27 cellular contexts compared by ENCODE assay signal in the genomic region with DNA sequence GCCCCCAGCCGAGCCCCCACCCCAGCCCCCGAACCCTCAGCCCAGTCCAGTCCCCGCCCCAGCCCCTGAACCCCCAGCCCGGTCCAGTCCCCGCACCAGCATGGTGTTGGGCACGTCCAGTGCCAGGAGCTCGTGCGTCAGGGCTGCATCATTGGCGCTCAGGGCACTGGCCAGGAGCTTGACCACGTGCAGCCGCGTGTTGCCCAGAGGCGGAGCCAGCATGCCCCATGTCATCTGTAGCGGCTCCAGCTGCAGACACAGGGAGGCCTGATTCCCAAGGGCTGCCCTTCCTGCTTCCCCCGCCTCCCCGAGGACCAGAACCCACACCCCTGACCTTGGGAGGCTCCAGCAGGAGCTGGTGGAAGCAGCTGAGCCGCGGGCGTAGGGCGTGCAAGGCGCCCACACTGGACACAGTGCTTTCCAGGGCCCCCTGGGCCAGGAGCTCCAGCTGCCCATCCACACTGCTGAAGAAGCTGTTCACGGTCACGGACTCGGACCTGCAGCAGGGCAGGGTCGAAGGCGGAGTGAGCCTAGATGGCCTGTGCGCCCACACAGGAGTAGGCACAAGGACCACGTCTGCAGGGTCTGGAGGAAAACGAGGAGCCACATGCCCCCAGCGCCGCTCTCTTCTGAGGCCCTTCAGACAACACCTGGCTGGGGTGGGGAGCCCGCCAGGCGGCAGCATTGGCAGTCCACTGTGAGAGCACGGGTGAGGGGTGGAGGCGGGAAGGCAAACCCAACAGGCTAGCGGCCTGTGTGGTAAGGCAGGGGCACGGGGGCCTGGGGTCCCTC. TPM values are rescaled to one million over a fixed set of nuclear protein-coding genes. Genes with fewer than 3 reads are reported as not detected.
"Had no signal": no experiment of that assay in that cellular context is flagged by ENCODE, and none has a peak within 500 bp of the region (broad histone marks: within the 10 kb centered on the region; RNA-seq: fewer than 3 reads in every experiment).

No MANE protein-coding gene starts in this region.

- H3K9me3 ChIP-seq: SJSA1 had no signal

- H3K27me3 ChIP-seq: brain microvascular endothelial cell, cardiac muscle cell, SJSA1 had no signal

- ATAC-seq: activated CD8-positive, alpha-beta T cell treated with anti-CD3 and anti-CD28 coated beads, Interleukin-2, amount 10 ng/mL, durations not matched to agents 7 days and 5 days; WTC11 had no signal

- H3K9me3 Mint-ChIP-seq: activated T-cell treated with anti-CD3 and anti-CD28 coated beads, Interleukin-2, amount 50 U/mL, for 24 hours; activated T-helper 1 cell treated with anti-CD3 and anti-CD28 coated beads, Interleukin-12 subunit alpha, Interleukin-12 subunit beta, Interleukin-2, Interleukin-4 antibody, amounts not matched to agents 30 ng/mL and 10 ng/mL and 1 ng/mL, durations not matched to agents 14 hours and 24 hours and 36 hours; T-helper 1 cell treated with Interleukin-12 subunit alpha and Interleukin-12 subunit beta and Interleukin-4 antibody, amounts not matched to agents 30 μg/mL and 1 μg/mL, for 36 hours; WTC11 had no signal

- H3K9ac ChIP-seq: KMS-11 had no signal

- H3K27ac Mint-ChIP-seq: activated CD8-positive, alpha-beta T cell treated with anti-CD3 and anti-CD28 coated beads, Interleukin-2, amount 10 ng/mL, durations not matched to agents 7 days and 5 days; activated naive CD8-positive, alpha-beta T cell; activated T-cell treated with anti-CD3 and anti-CD28 coated beads, Interleukin-2, amount 50 U/mL, for 24 hours; activated T-helper 1 cell treated with anti-CD3 and anti-CD28 coated beads, Interleukin-12 subunit alpha, Interleukin-12 subunit beta, Interleukin-2, Interleukin-4 antibody, amounts not matched to agents 30 ng/mL and 10 ng/mL and 1 ng/mL, durations not matched to agents 14 hours and 24 hours and 36 hours; T-helper 1 cell treated with Interleukin-12 subunit alpha and Interleukin-12 subunit beta and Interleukin-4 antibody, amounts not matched to agents 30 μg/mL and 1 μg/mL, for 36 hours; WTC11 had no signal

- H3K4me1 Mint-ChIP-seq: WTC11 had no signal

- H3K4me3 Mint-ChIP-seq: activated CD8-positive, alpha-beta T cell treated with anti-CD3 and anti-CD28 coated beads, Interleukin-2, amount 10 ng/mL, durations not matched to agents 7 days and 5 days; activated naive CD8-positive, alpha-beta T cell; activated T-cell treated with anti-CD3 and anti-CD28 coated beads, Interleukin-2, amount 50 U/mL, for 24 hours; activated T-helper 1 cell treated with anti-CD3 and anti-CD28 coated beads, Interleukin-12 subunit alpha, Interleukin-12 subunit beta, Interleukin-2, Interleukin-4 antibody, amounts not matched to agents 30 ng/mL and 10 ng/mL and 1 ng/mL, durations not matched to agents 14 hours and 24 hours and 36 hours; T-helper 1 cell treated with Interleukin-12 subunit alpha and Interleukin-12 subunit beta and Interleukin-4 antibody, amounts not matched to agents 30 μg/mL and 1 μg/mL, for 36 hours; WTC11 had no signal

- DNase-seq: activated CD4-positive, alpha-beta T cell treated with anti-CD3 and anti-CD28 coated beads for 48 hours; activated CD4-positive, alpha-beta T cell treated with anti-CD3 and anti-CD28 coated beads, Interleukin-2, amount 50 U/mL, for 4 hours; activated CD4-positive, CD25-positive, alpha-beta regulatory T cell treated with anti-CD3 and anti-CD28 coated beads, Interleukin-2, amount 50 U/mL, for 72 hours; activated CD8-positive, alpha-beta T cell treated with anti-CD3 and anti-CD28 coated beads, Interleukin-2, amount 10 ng/mL, durations not matched to agents 7 days and 5 days; activated effector memory CD4-positive, alpha-beta T cell treated with Interleukin-2 at 50 U/mL for 16 hours; activated naive CD4-positive, alpha-beta T cell; activated T-cell treated with anti-CD3 and anti-CD28 coated beads, Interleukin-2, amount 50 U/mL, for 24 hours; brain microvascular endothelial cell; NCI-H1092; NCI-H1417 treated with DMSO at 0.1 percent for 48 hours; NCI-H1694; NCI-H2029 treated with DMSO at 0.1 percent for 48 hours; NCI-H345; NCI-H510A; NCI-H69; NK-92 treated with Interleukin-12 subunit alpha and Interleukin-12 subunit beta, amount 100 ng/mL, for 24 hours; OCI-M1; SHP77; T-helper 9 cell had no signal

- H3K27ac ChIP-seq: brain microvascular endothelial cell, cardiac muscle cell, KMS-11, SJSA1 had no signal

- H3K4me2 ChIP-seq: KMS-11 had no signal

- H3K27me3 Mint-ChIP-seq: activated naive CD8-positive, alpha-beta T cell; activated T-cell treated with anti-CD3 and anti-CD28 coated beads, Interleukin-2, amount 50 U/mL, for 24 hours had no signal

- FAIRE-seq: RCC 7860 had no signal

- H3K4me3 ChIP-seq: cardiac muscle cell, SJSA1 had no signal

- H3K4me1 ChIP-seq: SJSA1 had no signal

RNA-seq across cellular contexts. Expression of gene PTPRH, which starts 32.0 kb away (rescaled TPM):
- total RNA-seq: activated CD8-positive, alpha-beta T cell treated with anti-CD3 and anti-CD28 coated beads, Interleukin-2, amount 10 ng/mL, durations not matched to agents 7 days and 5 days had no signal
